ENCODE assay signal across 21 cellular contexts in the genomic region with DNA sequence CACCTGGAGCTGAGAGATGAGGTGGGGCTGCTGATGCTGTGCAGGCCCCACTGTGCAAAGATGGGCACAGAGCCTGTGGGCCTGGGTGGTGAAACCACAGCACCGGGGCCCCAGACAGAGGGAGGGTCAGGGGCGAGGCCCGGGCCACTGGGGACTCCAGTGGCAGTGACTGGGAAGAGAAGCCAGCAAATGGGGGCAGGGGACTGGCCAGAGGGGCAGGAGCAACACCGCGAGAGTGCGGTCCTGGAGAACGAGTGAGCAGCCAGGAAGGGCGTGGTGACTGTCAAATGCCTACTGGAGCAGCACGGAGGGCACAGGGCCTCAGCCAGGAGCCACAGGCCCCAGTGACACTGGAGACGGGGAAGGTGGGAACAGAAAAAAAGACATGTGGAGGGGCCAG. TPM values are rescaled to one million over a fixed set of nuclear protein-coding genes. Genes with fewer than 3 reads are reported as not detected.
DNase-seq lines count a peak whose midpoint lies in the region; ATAC-seq and TF ChIP-seq lines count a peak whose summit lies in the region.
"Had no signal": no experiment of that assay in that cellular context is flagged by ENCODE, and none has a peak within 500 bp of the region (broad histone marks: within the 10 kb centered on the region; RNA-seq: fewer than 3 reads in every experiment).

No MANE protein-coding gene starts in this region.

- H3K27ac Mint-ChIP-seq in CD14-positive monocyte = no peak overlapping the region
- H3K27ac Mint-ChIP-seq: IgD-negative memory B cell had no signal

- DNase-seq in CD14-positive monocyte (ENCODE audit: low spot score) (peak; percentile 15), RWPE2 (ENCODE audit: low spot score) (peak; percentile 69), left kidney (ENCODE audit: low read depth, low spot score) (peak; percentile 71), spleen (peak; percentile 57), transverse colon (no peak), NCI-H2107 treated with DMSO at 0.1 percent for 48 hours (lab: John Stamatoyannopoulos, UW; ENCODE audit: unreplicated experiment) (no peak), AG20443 (ENCODE audit: low spot score) (no peak)
- DNase-seq: DMS53, GDM1, NCI-H1105, NCI-H146, NCI-H2029, NCI-H2171, NCI-H345, NCI-H524, NCI-H82 had no signal

- H3K4me3 ChIP-seq in RWPE2 (ENCODE audit: severe bottlenecking) (no peak overlapping the region), spleen (no peak overlapping the region), transverse colon (no peak overlapping the region)

- no peaks in the 10 kb centered on the region for H3K36me3 Mint-ChIP-seq in CD14-positive monocyte
- H3K36me3 Mint-ChIP-seq: IgD-negative memory B cell had no signal

- H3K4me3 Mint-ChIP-seq in CD14-positive monocyte = no peak overlapping the region
- H3K4me3 Mint-ChIP-seq: IgD-negative memory B cell had no signal

- no peaks in the 10 kb centered on the region for H3K27me3 ChIP-seq in RWPE2 (ENCODE audit: insufficient read depth, poor library complexity, severe bottlenecking)
- H3K27me3 ChIP-seq in spleen (replicated peaks in 1 of 7) = peaks cover 0 to 35% (median 5%) of the 10 kb centered on the region in 7 donors
- H3K27me3 ChIP-seq in transverse colon = no peaks in the 10 kb centered on the region

- ATAC-seq in RWPE2 (ENCODE audit: low read depth) = no peak
- ATAC-seq: Panc1, Right ventricle myocardium inferior had no signal

- peaks cover 0 to 4% (median 0%) of the 10 kb centered on the region in 7 donors for H3K9me3 Mint-ChIP-seq in CD14-positive monocyte

- no peaks in the 10 kb centered on the region for H3K9me3 ChIP-seq in RWPE2 (ENCODE audit: severe bottlenecking)
- no peaks in the 10 kb centered on the region for H3K9me3 ChIP-seq in spleen
- H3K9me3 ChIP-seq in transverse colon = no peaks in the 10 kb centered on the region

- H3K4me1 Mint-ChIP-seq in CD14-positive monocyte = no peaks in the 10 kb centered on the region

- in situ Hi-C loops in transverse colon (cut with MboI; ENCODE audit: low pct_ligation_motif_present in 1 of 4, low pct_unique_long_range_greater_than_20kb in 1 of 4, low sequenced_read_pairs in 3 of 4) = no loop called here

- 77 to 90% (median 85%) methylated on average over 10 of the region's 10 CpGs for WGBS in spleen, 5 donors
- WGBS in transverse colon (ENCODE audit: low coverage in 1 of 2), 2 donors = 82% methylated on average over 10 of the region's 10 CpGs; no CpG with 5 or more reads in 1 of the 2 donors

- H3K27me3 Mint-ChIP-seq in CD14-positive monocyte (ENCODE audit: low read depth in 3 of 3) = peaks cover 14 to 30% (median 18%) of the 10 kb centered on the region in 3 donors

- TF ChIP-seq CTCF in CD14-positive monocyte (IDR thresholded peaks at IDR 0.05) (no peak), RWPE2 (IDR thresholded peaks at IDR 0.05; ENCODE audit: poor library complexity, severe bottlenecking) (no peak), spleen (IDR thresholded peaks at IDR 0.05 in 8 of 11, conservative IDR thresholded peaks at IDR 0.05 in 3 of 11) (no peak), transverse colon (IDR thresholded peaks at IDR 0.05) (no peak)

- TF ChIP-seq EP300 in transverse colon (IDR thresholded peaks at IDR 0.05; ENCODE audit: low read depth) = no peak

- H3K27ac ChIP-seq in RWPE2 (ENCODE audit: poor library complexity, severe bottlenecking) (no peak overlapping the region), spleen (no peak overlapping the region), transverse colon (no peak overlapping the region)
- H3K27ac ChIP-seq: C4-2B had no signal

- no peaks in the 10 kb centered on the region for H3K36me3 ChIP-seq in RWPE2 (ENCODE audit: low read depth)
- no peaks in the 10 kb centered on the region for H3K36me3 ChIP-seq in spleen
- no peaks in the 10 kb centered on the region for H3K36me3 ChIP-seq in transverse colon

- no peaks in the 10 kb centered on the region for H3K4me1 ChIP-seq in RWPE2 (ENCODE audit: insufficient read depth, poor library complexity, severe bottlenecking)
- peaks cover 0 to 9% (median 0%) of the 10 kb centered on the region in 6 donors for H3K4me1 ChIP-seq in spleen
- H3K4me1 ChIP-seq in transverse colon = no peaks in the 10 kb centered on the region

- intact Hi-C loops in CD14-positive monocyte (cut with micrococcal nuclease) (no loop called here), spleen (cut with DNase I; ENCODE audit: low total_unique reads) (no loop called here), transverse colon (cut with DNase I; ENCODE audit: low total_unique reads) (no loop called here)

- no peak for TF ChIP-seq POLR2A in spleen (IDR thresholded peaks at IDR 0.05)
- no peak for TF ChIP-seq POLR2A in transverse colon (IDR thresholded peaks at IDR 0.05)

RNA-seq across cellular contexts. Expression of gene HCN4, which starts 39.8 kb away (rescaled TPM):
- polyA plus RNA-seq in CD14-positive monocyte = not detected
- not detected for total RNA-seq in spleen
- not detected for polyA plus RNA-seq in spleen
- total RNA-seq in transverse colon = under 1 TPM in 1 of 4 donors, not detected in 3; 0.14 TPM
- total RNA-seq: SK-MEL-5 had no signal
- polyA plus RNA-seq: IgD-negative memory B cell had no signal

Comparison
In these comparisons a context has a peak if more than half of its experiments do, and no peak if none do; other contexts are left out.
1. DNase-seq: peak in CD14-positive monocyte (single experiment), RWPE2 (single experiment), left kidney (single experiment) and spleen (single experiment); none in transverse colon (single experiment), NCI-H2107 treated with DMSO at 0.1 percent for 48 hours (single experiment) and AG20443 (single experiment).